ENCODE assay signal across 17 cellular contexts in genomic region chr10:130193033-130193432, GRCh38. TPM values are rescaled to one million over a fixed set of nuclear protein-coding genes. Genes with fewer than 3 reads are reported as not detected.
A peak's percentile ranks its signal among the peaks of the same experiment; 100 is the strongest.
DNase-seq lines count a peak whose midpoint lies in the region; TF ChIP-seq lines count a peak whose summit lies in the region.
"Had no signal": no experiment of that assay in that cellular context is flagged by ENCODE, and none has a peak within 500 bp of the region (broad histone marks: within the 10 kb centered on the region; RNA-seq: fewer than 3 reads in every experiment).

No MANE protein-coding gene starts in this region.

- H3K27ac ChIP-seq in RWPE1 (peak overlapping the region; percentile 9; the same call in 1 of the 2 replicates), Peyer's patch (no peak overlapping the region), vagina (no peak overlapping the region)

- H3K36me3 Mint-ChIP-seq in neural crest cell (ENCODE audit: low read depth) (no peaks in the 10 kb centered on the region), nephron progenitor cell (ENCODE audit: low read depth) (peaks cover 6% of the 10 kb centered on the region)
- H3K36me3 Mint-ChIP-seq: CD4-positive, alpha-beta memory T cell had no signal

- H3K27ac Mint-ChIP-seq in neural crest cell (ENCODE audit: unreplicated experiment), result peak overlapping the region; percentile 22
- H3K27ac Mint-ChIP-seq in nephron progenitor cell, result no peak overlapping the region

- H3K4me3 ChIP-seq in Peyer's patch, result no peak overlapping the region
- H3K4me3 ChIP-seq in vagina, result no peak overlapping the region
- H3K4me3 ChIP-seq: GM12878 had no signal

- H3K27me3 ChIP-seq in Peyer's patch, result no peaks in the 10 kb centered on the region
- no peaks in the 10 kb centered on the region for H3K27me3 ChIP-seq in vagina

- H3K9me3 ChIP-seq in Peyer's patch (no peaks in the 10 kb centered on the region), vagina (no peaks in the 10 kb centered on the region)
- H3K9me3 ChIP-seq: Caco-2 had no signal

- intact Hi-C loops in posterior vena cava (cut with DNase I) (loop anchor here (5.0 kb wide), 2 partner anchors 1304 to 1594 kb away; no protein-coding TSS in a partner anchor), vagina (cut with DNase I) (loop anchor here (10.0 kb wide), 1 partner anchor 1592 kb away; no protein-coding TSS in a partner anchor)

- peak; percentile 8 for DNase-seq in GM20000 (ENCODE audit: low spot score)
- no peak for DNase-seq in RWPE1 (ENCODE audit: low spot score)
- no peak for DNase-seq in neural crest cell (ENCODE audit: low read depth, low spot score)
- DNase-seq in posterior vena cava (ENCODE audit: low spot score), result peak; percentile 58
- DNase-seq in Peyer's patch, result no peak
- DNase-seq in vagina (ENCODE audit: extremely low spot score in 2 of 2), result no peak
- no peak for DNase-seq in nephron progenitor cell
- DNase-seq: C1 segment of cervical spinal cord, Caco-2, DMS 273 treated with DMSO at 0.1 percent for 48 hours, DMS79, EL, GDM1, GOT3, H9 had no signal

- H3K4me1 Mint-ChIP-seq in neural crest cell (peaks cover 15% of the 10 kb centered on the region), nephron progenitor cell (peaks cover 22% of the 10 kb centered on the region)

- H3K4me3 Mint-ChIP-seq in neural crest cell (peak overlapping the region; percentile 54), nephron progenitor cell (no peak overlapping the region)
- H3K4me3 Mint-ChIP-seq: CD4-positive, alpha-beta memory T cell; H9 had no signal

- no peaks in the 10 kb centered on the region for H3K36me3 ChIP-seq in Peyer's patch
- no peaks in the 10 kb centered on the region for H3K36me3 ChIP-seq in vagina

- CTCF ChIA-PET in RWPE1 (lab: Yijun Ruan, JAX), result no interaction called here

- no peaks in the 10 kb centered on the region for H3K9me3 Mint-ChIP-seq in neural crest cell
- no peaks in the 10 kb centered on the region for H3K9me3 Mint-ChIP-seq in nephron progenitor cell
- H3K9me3 Mint-ChIP-seq: CD4-positive, alpha-beta memory T cell had no signal

- TF ChIP-seq CTCF in GM20000 (IDR thresholded peaks at IDR 0.05; ENCODE audit: extremely low read depth, missing control alignments), result no peak
- no peak for TF ChIP-seq CTCF in RWPE1 (conservative IDR thresholded peaks at IDR 0.05; ENCODE audit: low read depth)
- TF ChIP-seq CTCF in neural crest cell (conservative IDR thresholded peaks at IDR 0.05), result no peak
- TF ChIP-seq CTCF in Peyer's patch (IDR thresholded peaks at IDR 0.05), result no peak
- no peak for TF ChIP-seq CTCF in vagina (IDR thresholded peaks at IDR 0.05)
- no peak for TF ChIP-seq CTCF in nephron progenitor cell (IDR thresholded peaks at IDR 0.05)

- TF ChIP-seq POLR2A in Peyer's patch (IDR thresholded peaks at IDR 0.05), result no peak
- TF ChIP-seq POLR2A in vagina (IDR thresholded peaks at IDR 0.05), result no peak

- POLR2A ChIA-PET in RWPE1 (lab: Yijun Ruan, JAX; ENCODE audit: low non-redundant PET), result no interaction called here

- H3K27me3 Mint-ChIP-seq in neural crest cell (ENCODE audit: low read depth) (no peaks in the 10 kb centered on the region), nephron progenitor cell (ENCODE audit: low read depth, poor library complexity) (peaks cover 3% of the 10 kb centered on the region)

- H3K4me1 ChIP-seq in Peyer's patch (peaks cover 0 to 8% (median 5%) of the 10 kb centered on the region in 4 donors), vagina (peaks cover 12% of the 10 kb centered on the region)
- H3K4me1 ChIP-seq: Caco-2 had no signal

RNA-seq across cellular contexts. Expression of gene GLRX3, which starts 56.8 kb away (rescaled TPM):
- total RNA-seq in neural crest cell (121 and 124 TPM in 2 replicates), posterior vena cava (10 to 100 TPM; 48.6 to 73.8 TPM), Peyer's patch (10 to 100 TPM; 23.9 to 53.8 (median 30.6) TPM), vagina (41.3 TPM)

Comparison
In these comparisons a context has a peak if more than half of its experiments do, and no peak if none do; other contexts are left out.
1. DNase-seq: peak in GM20000 (single experiment) and posterior vena cava (single experiment); none in RWPE1 (single experiment), neural crest cell (single experiment), Peyer's patch (0 of 3), vagina (0 of 2) and nephron progenitor cell (single experiment).